In genomic region chr19:48636859-48637448, GRCh38 we compare ENCODE assay signal across 8 cellular contexts. TPM values are rescaled to one million over a fixed set of nuclear protein-coding genes. Genes with fewer than 3 reads are reported as not detected.
DNase-seq lines count a peak whose midpoint lies in the region; ATAC-seq and TF ChIP-seq lines count a peak whose summit lies in the region.

TSS of gene DBP (minus strand) at chr19:48637379. CDS start at chr19:48636994, 385 bp downstream.

- 0 to 1% methylated on average over 25 to 39 of the region's 40 CpGs for WGBS in endodermal cell (ENCODE audit: insufficient coverage in 1 of 2, insufficient read length in 1 of 2), 2 experiments

- H3K36me3 ChIP-seq in HCT116 (ENCODE audit: control insufficient read depth in 1 of 2, insufficient read depth in 2 of 2, low read length in 2 of 2) = 0 out of 4 replicates have a peak, but pooled peaks cover 0 to 3% of the 10 kb centered on the region in 2 experiments
- no peaks in the 10 kb centered on the region for H3K36me3 ChIP-seq in SJSA1
- no peaks in the 10 kb centered on the region for H3K36me3 ChIP-seq in endodermal cell (ENCODE audit: control insufficient read depth, insufficient read depth, low read length)

- TF ChIP-seq CTCF in HCT116 (IDR thresholded peaks at IDR 0.05 in 2 of 3, conservative IDR thresholded peaks at IDR 0.05 in 1 of 3; ENCODE audit: borderline replicate concordance in 1 of 3, insufficient read depth in 1 of 3, low read depth in 2 of 3, low read length in 2 of 3) (peak in 2 of 3 experiments; percentile 16 to 18; a peak in 3 of 6 replicates), endodermal cell (conservative IDR thresholded peaks at IDR 0.05) (peak; percentile 43), natural killer cell (IDR thresholded peaks at IDR 0.05) (no peak)

- peaks cover 2% of the 10 kb centered on the region for H3K9me3 Mint-ChIP-seq in endodermal cell
- H3K9me3 Mint-ChIP-seq in natural killer cell = peaks cover 0 to 4% of the 10 kb centered on the region in 2 donors

- H3K27me3 ChIP-seq in HCT116 (ENCODE audit: insufficient read depth, low read length) (no peaks in the 10 kb centered on the region), SJSA1 (replicated peaks) (peaks cover 5% of the 10 kb centered on the region), endodermal cell (ENCODE audit: control insufficient read depth, insufficient read depth, low read length, poor library complexity, severe bottlenecking) (peaks cover 11% of the 10 kb centered on the region)

- H3K9me2 ChIP-seq in HCT116 (ENCODE audit: insufficient read depth) = no peaks in the 10 kb centered on the region

- peak within 1 kb of the TSS; percentile 95 for H3K27ac ChIP-seq in HCT116 (ENCODE audit: low read depth, low read length)
- peak within 1 kb of the TSS; percentile 58 for H3K27ac ChIP-seq in SJSA1
- H3K27ac ChIP-seq in endodermal cell (ENCODE audit: low read depth, low read length) = peak within 1 kb of the TSS; percentile 95

- BruUV-seq in HCT116 (replicated peaks; lab: Mats Ljungman, UMichigan) = TSS peak; percentile 44

- POLR2A ChIA-PET in HCT116 (lab: Charles Lee) = interaction anchor here (1.0 to 2.3 kb wide), 4 partner anchors 9 to 20 kb away, joined by 3 to 16 read pairs (median 8); partner anchors contain the start of genes CA11, RPL18 and SPHK2

- intact Hi-C loops in HCT116 (cut with micrococcal nuclease) (no loop called here), natural killer cell (cut with micrococcal nuclease) (loop anchor here (2.0 to 10.0 kb wide), 7 partner anchors 18 to 1005 kb away; partner anchors contain the start of genes GYS1, PPP1R15A, RPL18 and RRAS)

- peak within 1 kb of the TSS; percentile 96 for H3K9ac ChIP-seq in HCT116 (ENCODE audit: low read length)
- peak within 1 kb of the TSS; percentile 20 for H3K9ac ChIP-seq in endodermal cell (ENCODE audit: extremely low read depth, low read length, poor library complexity, severe bottlenecking)

- peak within 1 kb of the TSS; percentile 93 for H3K4me2 ChIP-seq in HCT116 (ENCODE audit: low read length)

- TF ChIP-seq RAD21 in HCT116 (IDR thresholded peaks at IDR 0.05; ENCODE audit: low read depth) = no peak

- peak; percentile 5; the same call in 1 of the 2 replicates for ATAC-seq in HCT116
- ATAC-seq in natural killer cell = no peak
- ATAC-seq in GM21367 (IDR thresholded peaks at IDR 0.05; ENCODE audit: unreplicated experiment) = no peak
- no peak for ATAC-seq in GM18867 (IDR thresholded peaks at IDR 0.05; ENCODE audit: unreplicated experiment)

- no peak within 1 kb of the TSS for H2AFZ ChIP-seq in HCT116 (ENCODE audit: low read depth, low read length, poor library complexity, severe bottlenecking)

- H3K27me3 Mint-ChIP-seq in endodermal cell (ENCODE audit: insufficient read depth) (peaks cover 49% of the 10 kb centered on the region), natural killer cell (ENCODE audit: low read depth in 2 of 2) (no peaks in the 10 kb centered on the region)

- peak within 1 kb of the TSS; percentile 57 to 83 for H3K4me3 ChIP-seq in HCT116 (replicated peaks in 1 of 2; ENCODE audit: low read depth in 1 of 2, low read length in 2 of 2)
- peak within 1 kb of the TSS; percentile 31 for H3K4me3 ChIP-seq in SJSA1
- H3K4me3 ChIP-seq in endodermal cell (ENCODE audit: low read length) = peak within 1 kb of the TSS; percentile 80

- H3K9me3 ChIP-seq in HCT116 (ENCODE audit: control insufficient read depth in 1 of 2, insufficient read depth in 1 of 2, low read depth in 1 of 2, low read length in 2 of 2) = no peaks in the 10 kb centered on the region
- H3K9me3 ChIP-seq in SJSA1 (replicated peaks) = no peaks in the 10 kb centered on the region
- no peaks in the 10 kb centered on the region for H3K9me3 ChIP-seq in endodermal cell (ENCODE audit: control insufficient read depth, low read length)

- H3K4me3 Mint-ChIP-seq in endodermal cell (peak within 1 kb of the TSS; percentile 61), natural killer cell (peak within 1 kb of the TSS; percentile 95)

- no peak for TF ChIP-seq POLR2A in HCT116 (IDR thresholded peaks at IDR 0.05; ENCODE audit: borderline replicate concordance, extremely low read depth, insufficient read depth, insufficient read length)

- CTCF ChIA-PET in HCT116 (lab: Charles Lee) = no interaction called here

- H3K27ac Mint-ChIP-seq in endodermal cell = peak within 1 kb of the TSS; percentile 92
- peak within 1 kb of the TSS; percentile 99 for H3K27ac Mint-ChIP-seq in natural killer cell

- RAD21 ChIA-PET in HCT116 (lab: Charles Lee; ENCODE audit: low non-redundant PET in 1 of 2, low total read pairs in 2 of 2, uncharacterized antibody in 2 of 2, unreplicated experiment in 2 of 2) = no interaction called here

- peaks cover 21% of the 10 kb centered on the region for H3K36me3 Mint-ChIP-seq in endodermal cell (ENCODE audit: low read depth)
- H3K36me3 Mint-ChIP-seq in natural killer cell = no peaks in the 10 kb centered on the region

- DNase-seq in COLO668 (lab: John Stamatoyannopoulos, UW; ENCODE audit: unreplicated experiment) = peak; percentile 57
- no peak for DNase-seq in HCT116 (ENCODE audit: low read depth, low spot score)
- peak in 1 of 2 experiments; percentile 47 for DNase-seq in SJSA1 (ENCODE audit: low read depth in 1 of 2, low spot score in 2 of 2)
- peak; percentile 83 for DNase-seq in endodermal cell
- DNase-seq in natural killer cell = no peak
- no peak for DNase-seq in cerebellar nuclear complex (lab: John Stamatoyannopoulos, UW)

- peaks cover 29 to 71% of the 10 kb centered on the region in 2 experiments for H3K4me1 ChIP-seq in HCT116 (ENCODE audit: control insufficient read depth in 1 of 2, insufficient read depth in 2 of 2, low read length in 2 of 2)
- H3K4me1 ChIP-seq in SJSA1 (replicated peaks) = peaks cover 37% of the 10 kb centered on the region
- H3K4me1 ChIP-seq in endodermal cell (ENCODE audit: control insufficient read depth, insufficient read depth, low read length) = peaks cover 12% of the 10 kb centered on the region

- no peaks in the 10 kb centered on the region for H4K20me1 ChIP-seq in HCT116 (ENCODE audit: insufficient read depth)

- peaks cover 21% of the 10 kb centered on the region for H3K4me1 Mint-ChIP-seq in endodermal cell
- H3K4me1 Mint-ChIP-seq in natural killer cell = peaks cover 39 to 51% of the 10 kb centered on the region in 2 donors

- H3K79me2 ChIP-seq in HCT116 (ENCODE audit: insufficient read depth, low read length) = peaks cover 18% of the 10 kb centered on the region

TF ChIP-seq in HCT116, 20 proteins besides CTCF, POLR2A, EP300 and RAD21:
- TF ChIP-seq POLR2AphosphoS5 (IDR thresholded peaks at IDR 0.05; ENCODE audit: low read depth, low read length) = peak; percentile 81
- no peak for TF ChIP-seq YY1 (IDR thresholded peaks at IDR 0.05; ENCODE audit: extremely low read depth, insufficient replicate concordance, low read depth, low read length)
- TF ChIP-seq ZFX (IDR thresholded peaks at IDR 0.05) = 0 out of 2 replicates have a peak, but pooled peaks have one; percentile 18

RNA-seq across cellular contexts. Expression of gene DBP, which starts in this region (rescaled TPM):
- total RNA-seq in HCT116 (2021; ENCODE audit: unreplicated experiment) = 45.9 TPM
- 74.3 and 81.3 TPM in 2 replicates for polyA plus RNA-seq in HCT116 (2012)
- total RNA-seq in SJSA1 (2014; rRNA removed; shearing (Covaris generic)) = 2.2 and 2.7 TPM in 2 replicates
- total RNA-seq in endodermal cell = 10 to 100 TPM in 1 of 2 donors, 1 to 10 TPM in 1; 5.3 to 13.1 TPM
- polyA plus RNA-seq in endodermal cell (2013, experiment 1 of 2) = 9.7 TPM
- polyA plus RNA-seq in endodermal cell (2013, experiment 2 of 2) = 8.4 TPM
- total RNA-seq in natural killer cell = 10 to 100 TPM; 16.4 to 31.2 (median 24.3) TPM

Comparison
In these comparisons a context has a peak if more than half of its experiments do, and no peak if none do; other contexts are left out.
1. DNase-seq: peak in COLO668 (single experiment) and endodermal cell (single experiment); none in HCT116 (single experiment), natural killer cell (single experiment) and cerebellar nuclear complex (0 of 2).
2. Peak in every context shown above with its lines, with median percentiles within 50 percentile points of each other: H3K27ac ChIP-seq and H3K4me3 ChIP-seq.